9 cellular contexts compared by ENCODE assay signal in genomic region chr5:73482383-73483193, GRCh38. TPM values are rescaled to one million over a fixed set of nuclear protein-coding genes. Genes with fewer than 3 reads are reported as not detected.
DNase-seq lines count a peak whose midpoint lies in the region.
"Had no signal": no experiment of that assay in that cellular context is flagged by ENCODE, and none has a peak within 500 bp of the region (broad histone marks: within the 10 kb centered on the region; RNA-seq: fewer than 3 reads in every experiment).

No MANE protein-coding gene starts in this region.

- DNase-seq in EH (ENCODE audit: low read depth) (peak; percentile 73), NCI-H1436 treated with DMSO at 0.1 percent for 48 hours (lab: John Stamatoyannopoulos, UW) (peak; percentile 10), amniotic epithelial cell (ENCODE audit: low read depth) (peak; percentile 30), left kidney (ENCODE audit: low read depth, low spot score) (peak; percentile 17), mucosa of gallbladder (ENCODE audit: low spot score) (no peak), iPS-NIHi11 (ENCODE audit: low spot score) (no peak)
- no peak for DNase-seq in activated naive CD4-positive, alpha-beta T cell treated with Interleukin-2 at 50 U/mL for 16 hours
- DNase-seq: CD8-positive, alpha-beta memory T cell had no signal

RNA-seq across cellular contexts. Expression of gene BTF3, which starts 15.7 kb away (rescaled TPM):
- 421 TPM for total RNA-seq in mucosa of gallbladder

RNA-seq across cellular contexts. Expression of gene FOXD1, which starts 34.0 kb away (rescaled TPM):
- 2.6 TPM for total RNA-seq in mucosa of gallbladder
- total RNA-seq: lung microvascular endothelial cell had no signal

Comparison
In these comparisons a context has a peak if more than half of its experiments do, and no peak if none do; other contexts are left out.
1. DNase-seq: peak in EH (single experiment), NCI-H1436 treated with DMSO at 0.1 percent for 48 hours (single experiment), amniotic epithelial cell (single experiment) and left kidney (single experiment); none in mucosa of gallbladder (single experiment), iPS-NIHi11 (single experiment) and activated naive CD4-positive, alpha-beta T cell treated with Interleukin-2 at 50 U/mL for 16 hours (single experiment).